Comparison of ENCODE assay signal across 1 cellular context in the genomic region with DNA sequence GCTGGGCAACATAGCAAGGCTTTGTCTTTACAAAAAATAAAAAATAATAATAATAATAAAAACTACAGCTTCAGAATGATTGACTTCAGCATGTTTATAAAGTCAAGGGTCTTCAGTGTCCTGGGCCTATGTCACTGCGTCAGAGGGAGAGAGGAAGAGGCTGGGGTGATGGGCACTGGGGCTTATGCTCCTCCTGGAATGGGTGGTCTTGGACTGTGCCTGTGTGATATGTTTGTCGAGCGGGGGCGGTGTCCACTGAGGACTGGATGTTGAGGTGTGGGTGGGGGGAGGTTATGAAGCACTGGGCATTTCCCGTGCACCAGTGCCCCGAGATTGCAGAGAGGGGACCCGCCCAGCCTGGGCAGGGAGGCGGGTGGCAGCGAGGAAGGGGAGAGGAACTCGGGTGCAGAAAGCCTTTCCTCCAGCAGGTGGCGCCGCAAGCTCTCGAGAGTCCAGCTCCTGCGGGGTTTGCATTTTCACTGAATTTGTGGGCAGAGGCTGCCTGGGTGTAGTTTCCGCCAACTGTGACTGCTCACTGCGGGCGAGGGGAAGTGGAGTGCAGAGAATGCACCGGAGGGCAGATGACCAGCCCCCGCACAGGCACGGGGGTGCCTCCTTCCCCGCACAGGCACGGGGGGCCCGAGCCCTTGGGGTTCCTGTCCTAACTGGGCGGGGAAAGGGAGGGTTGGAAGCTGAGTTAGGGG.
A peak's percentile ranks its signal among the peaks of the same experiment; 100 is the strongest.
TF ChIP-seq lines count a peak whose summit lies in the region.

No MANE protein-coding gene starts in this region.

TF ChIP-seq in HepG2, 621 proteins besides CTCF, POLR2A, EP300 and RAD21 (continued from another document and continues in another):
- TF ChIP-seq, protein P1, sequence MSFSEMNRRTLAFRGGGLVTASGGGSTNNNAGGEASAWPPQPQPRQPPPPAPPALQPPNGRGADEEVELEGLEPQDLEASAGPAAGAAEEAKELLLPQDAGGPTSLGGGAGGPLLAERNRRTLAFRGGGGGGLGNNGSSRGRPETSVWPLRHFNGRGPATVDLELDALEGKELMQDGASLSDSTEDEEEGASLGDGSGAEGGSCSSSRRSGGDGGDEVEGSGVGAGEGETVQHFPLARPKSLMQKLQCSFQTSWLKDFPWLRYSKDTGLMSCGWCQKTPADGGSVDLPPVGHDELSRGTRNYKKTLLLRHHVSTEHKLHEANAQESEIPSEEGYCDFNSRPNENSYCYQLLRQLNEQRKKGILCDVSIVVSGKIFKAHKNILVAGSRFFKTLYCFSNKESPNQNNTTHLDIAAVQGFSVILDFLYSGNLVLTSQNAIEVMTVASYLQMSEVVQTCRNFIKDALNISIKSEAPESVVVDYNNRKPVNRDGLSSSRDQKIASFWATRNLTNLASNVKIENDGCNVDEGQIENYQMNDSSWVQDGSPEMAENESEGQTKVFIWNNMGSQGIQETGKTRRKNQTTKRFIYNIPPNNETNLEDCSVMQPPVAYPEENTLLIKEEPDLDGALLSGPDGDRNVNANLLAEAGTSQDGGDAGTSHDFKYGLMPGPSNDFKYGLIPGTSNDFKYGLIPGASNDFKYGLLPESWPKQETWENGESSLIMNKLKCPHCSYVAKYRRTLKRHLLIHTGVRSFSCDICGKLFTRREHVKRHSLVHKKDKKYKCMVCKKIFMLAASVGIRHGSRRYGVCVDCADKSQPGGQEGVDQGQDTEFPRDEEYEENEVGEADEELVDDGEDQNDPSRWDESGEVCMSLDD (CRISPR knock-in tag; IDR thresholded peaks at IDR 0.05; ENCODE audit: borderline replicate concordance) = no peak
- TF ChIP-seq ZNF251 (CRISPR knock-in tag; IDR thresholded peaks at IDR 0.05) (no peak), ZNF501 (CRISPR knock-in tag; IDR thresholded peaks at IDR 0.05) (peak; percentile 63; the same call in 1 of the 2 replicates), RCOR2 (CRISPR knock-in tag; IDR thresholded peaks at IDR 0.05) (peak; percentile 53; the same call in 1 of the 2 replicates), FOXA3 (CRISPR knock-in tag; IDR thresholded peaks at IDR 0.05) (peak; percentile 52; the same call in 1 of the 2 replicates), ZNF44 (CRISPR knock-in tag; IDR thresholded peaks at IDR 0.05) (no peak), ZNF549 (CRISPR knock-in tag; IDR thresholded peaks at IDR 0.05) (no peak), SNAPC2 (CRISPR knock-in tag; IDR thresholded peaks at IDR 0.05) (peak; percentile 74; the same call in 1 of the 2 replicates), ZNF550 (CRISPR knock-in tag; IDR thresholded peaks at IDR 0.05; ENCODE audit: borderline replicate concordance) (peak; percentile 86; the same call in 1 of the 2 replicates), YY1 (IDR thresholded peaks at IDR 0.05; ENCODE audit: insufficient read depth, insufficient replicate concordance, low read depth, low read length) (peak; percentile 48), NFKBIZ (CRISPR knock-in tag; IDR thresholded peaks at IDR 0.05) (peak; percentile 74; the same call in 1 of the 2 replicates), ZNF563 (CRISPR knock-in tag; IDR thresholded peaks at IDR 0.05) (no peak; the same call in 1 of the 2 replicates), JUND (CRISPR knock-in tag; IDR thresholded peaks at IDR 0.05) (no peak), TAF15 (IDR thresholded peaks at IDR 0.05; ENCODE audit: low read depth, low read length, poor library complexity, severe bottlenecking) (peak; percentile 43), AHR (CRISPR knock-in tag; IDR thresholded peaks at IDR 0.05) (peak; percentile 38; the same call in 1 of the 2 replicates), ZBTB3 (CRISPR knock-in tag; IDR thresholded peaks at IDR 0.05; ENCODE audit: borderline replicate concordance, low read depth) (no peak), ZNF577 (CRISPR knock-in tag; IDR thresholded peaks at IDR 0.05; ENCODE audit: borderline replicate concordance, low read depth) (no peak), THAP11 (CRISPR knock-in tag; IDR thresholded peaks at IDR 0.05) (0 out of 2 replicates have a peak, but pooled peaks have one; percentile 17), LCORL (IDR thresholded peaks at IDR 0.05) (no peak), LCORL (CRISPR knock-in tag; IDR thresholded peaks at IDR 0.05) (peak; percentile 66), RELA (CRISPR knock-in tag; IDR thresholded peaks at IDR 0.05) (no peak), ARHGAP35 (CRISPR knock-in tag; IDR thresholded peaks at IDR 0.05; ENCODE audit: borderline replicate concordance) (no peak), ZNF441 (CRISPR knock-in tag; IDR thresholded peaks at IDR 0.05; ENCODE audit: borderline replicate concordance) (no peak), CEBPG (CRISPR knock-in tag; IDR thresholded peaks at IDR 0.05) (peak; percentile 11; the same call in 1 of the 2 replicates), FOSL2 (CRISPR knock-in tag; IDR thresholded peaks at IDR 0.05) (peak; percentile 54; the same call in 1 of the 2 replicates), TBX3 (IDR thresholded peaks at IDR 0.05; ENCODE audit: borderline replicate concordance) (no peak), KLF15 (CRISPR knock-in tag; IDR thresholded peaks at IDR 0.05; ENCODE audit: borderline replicate concordance) (no peak; the same call in 1 of the 2 replicates)
- TF ChIP-seq, protein P2, sequence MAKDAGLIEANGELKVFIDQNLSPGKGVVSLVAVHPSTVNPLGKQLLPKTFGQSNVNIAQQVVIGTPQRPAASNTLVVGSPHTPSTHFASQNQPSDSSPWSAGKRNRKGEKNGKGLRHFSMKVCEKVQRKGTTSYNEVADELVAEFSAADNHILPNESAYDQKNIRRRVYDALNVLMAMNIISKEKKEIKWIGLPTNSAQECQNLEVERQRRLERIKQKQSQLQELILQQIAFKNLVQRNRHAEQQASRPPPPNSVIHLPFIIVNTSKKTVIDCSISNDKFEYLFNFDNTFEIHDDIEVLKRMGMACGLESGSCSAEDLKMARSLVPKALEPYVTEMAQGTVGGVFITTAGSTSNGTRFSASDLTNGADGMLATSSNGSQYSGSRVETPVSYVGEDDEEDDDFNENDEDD (CRISPR knock-in tag; IDR thresholded peaks at IDR 0.05; ENCODE audit: borderline replicate concordance) = no peak
- TF ChIP-seq, protein P3, sequence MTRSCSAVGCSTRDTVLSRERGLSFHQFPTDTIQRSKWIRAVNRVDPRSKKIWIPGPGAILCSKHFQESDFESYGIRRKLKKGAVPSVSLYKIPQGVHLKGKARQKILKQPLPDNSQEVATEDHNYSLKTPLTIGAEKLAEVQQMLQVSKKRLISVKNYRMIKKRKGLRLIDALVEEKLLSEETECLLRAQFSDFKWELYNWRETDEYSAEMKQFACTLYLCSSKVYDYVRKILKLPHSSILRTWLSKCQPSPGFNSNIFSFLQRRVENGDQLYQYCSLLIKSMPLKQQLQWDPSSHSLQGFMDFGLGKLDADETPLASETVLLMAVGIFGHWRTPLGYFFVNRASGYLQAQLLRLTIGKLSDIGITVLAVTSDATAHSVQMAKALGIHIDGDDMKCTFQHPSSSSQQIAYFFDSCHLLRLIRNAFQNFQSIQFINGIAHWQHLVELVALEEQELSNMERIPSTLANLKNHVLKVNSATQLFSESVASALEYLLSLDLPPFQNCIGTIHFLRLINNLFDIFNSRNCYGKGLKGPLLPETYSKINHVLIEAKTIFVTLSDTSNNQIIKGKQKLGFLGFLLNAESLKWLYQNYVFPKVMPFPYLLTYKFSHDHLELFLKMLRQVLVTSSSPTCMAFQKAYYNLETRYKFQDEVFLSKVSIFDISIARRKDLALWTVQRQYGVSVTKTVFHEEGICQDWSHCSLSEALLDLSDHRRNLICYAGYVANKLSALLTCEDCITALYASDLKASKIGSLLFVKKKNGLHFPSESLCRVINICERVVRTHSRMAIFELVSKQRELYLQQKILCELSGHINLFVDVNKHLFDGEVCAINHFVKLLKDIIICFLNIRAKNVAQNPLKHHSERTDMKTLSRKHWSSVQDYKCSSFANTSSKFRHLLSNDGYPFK (CRISPR knock-in tag; IDR thresholded peaks at IDR 0.05; ENCODE audit: borderline replicate concordance) = peak; percentile 64; the same call in 1 of the 2 replicates
- TF ChIP-seq, protein P4, sequence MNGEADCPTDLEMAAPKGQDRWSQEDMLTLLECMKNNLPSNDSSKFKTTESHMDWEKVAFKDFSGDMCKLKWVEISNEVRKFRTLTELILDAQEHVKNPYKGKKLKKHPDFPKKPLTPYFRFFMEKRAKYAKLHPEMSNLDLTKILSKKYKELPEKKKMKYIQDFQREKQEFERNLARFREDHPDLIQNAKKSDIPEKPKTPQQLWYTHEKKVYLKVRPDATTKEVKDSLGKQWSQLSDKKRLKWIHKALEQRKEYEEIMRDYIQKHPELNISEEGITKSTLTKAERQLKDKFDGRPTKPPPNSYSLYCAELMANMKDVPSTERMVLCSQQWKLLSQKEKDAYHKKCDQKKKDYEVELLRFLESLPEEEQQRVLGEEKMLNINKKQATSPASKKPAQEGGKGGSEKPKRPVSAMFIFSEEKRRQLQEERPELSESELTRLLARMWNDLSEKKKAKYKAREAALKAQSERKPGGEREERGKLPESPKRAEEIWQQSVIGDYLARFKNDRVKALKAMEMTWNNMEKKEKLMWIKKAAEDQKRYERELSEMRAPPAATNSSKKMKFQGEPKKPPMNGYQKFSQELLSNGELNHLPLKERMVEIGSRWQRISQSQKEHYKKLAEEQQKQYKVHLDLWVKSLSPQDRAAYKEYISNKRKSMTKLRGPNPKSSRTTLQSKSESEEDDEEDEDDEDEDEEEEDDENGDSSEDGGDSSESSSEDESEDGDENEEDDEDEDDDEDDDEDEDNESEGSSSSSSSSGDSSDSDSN (CRISPR knock-in tag; IDR thresholded peaks at IDR 0.05) = no peak; the same call in 1 of the 2 replicates
- TF ChIP-seq, protein P5, sequence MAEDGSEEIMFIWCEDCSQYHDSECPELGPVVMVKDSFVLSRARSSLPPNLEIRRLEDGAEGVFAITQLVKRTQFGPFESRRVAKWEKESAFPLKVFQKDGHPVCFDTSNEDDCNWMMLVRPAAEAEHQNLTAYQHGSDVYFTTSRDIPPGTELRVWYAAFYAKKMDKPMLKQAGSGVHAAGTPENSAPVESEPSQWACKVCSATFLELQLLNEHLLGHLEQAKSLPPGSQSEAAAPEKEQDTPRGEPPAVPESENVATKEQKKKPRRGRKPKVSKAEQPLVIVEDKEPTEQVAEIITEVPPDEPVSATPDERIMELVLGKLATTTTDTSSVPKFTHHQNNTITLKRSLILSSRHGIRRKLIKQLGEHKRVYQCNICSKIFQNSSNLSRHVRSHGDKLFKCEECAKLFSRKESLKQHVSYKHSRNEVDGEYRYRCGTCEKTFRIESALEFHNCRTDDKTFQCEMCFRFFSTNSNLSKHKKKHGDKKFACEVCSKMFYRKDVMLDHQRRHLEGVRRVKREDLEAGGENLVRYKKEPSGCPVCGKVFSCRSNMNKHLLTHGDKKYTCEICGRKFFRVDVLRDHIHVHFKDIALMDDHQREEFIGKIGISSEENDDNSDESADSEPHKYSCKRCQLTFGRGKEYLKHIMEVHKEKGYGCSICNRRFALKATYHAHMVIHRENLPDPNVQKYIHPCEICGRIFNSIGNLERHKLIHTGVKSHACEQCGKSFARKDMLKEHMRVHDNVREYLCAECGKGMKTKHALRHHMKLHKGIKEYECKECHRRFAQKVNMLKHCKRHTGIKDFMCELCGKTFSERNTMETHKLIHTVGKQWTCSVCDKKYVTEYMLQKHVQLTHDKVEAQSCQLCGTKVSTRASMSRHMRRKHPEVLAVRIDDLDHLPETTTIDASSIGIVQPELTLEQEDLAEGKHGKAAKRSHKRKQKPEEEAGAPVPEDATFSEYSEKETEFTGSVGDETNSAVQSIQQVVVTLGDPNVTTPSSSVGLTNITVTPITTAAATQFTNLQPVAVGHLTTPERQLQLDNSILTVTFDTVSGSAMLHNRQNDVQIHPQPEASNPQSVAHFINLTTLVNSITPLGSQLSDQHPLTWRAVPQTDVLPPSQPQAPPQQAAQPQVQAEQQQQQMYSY (CRISPR knock-in tag; IDR thresholded peaks at IDR 0.05) = no peak
- TF ChIP-seq, protein P6, sequence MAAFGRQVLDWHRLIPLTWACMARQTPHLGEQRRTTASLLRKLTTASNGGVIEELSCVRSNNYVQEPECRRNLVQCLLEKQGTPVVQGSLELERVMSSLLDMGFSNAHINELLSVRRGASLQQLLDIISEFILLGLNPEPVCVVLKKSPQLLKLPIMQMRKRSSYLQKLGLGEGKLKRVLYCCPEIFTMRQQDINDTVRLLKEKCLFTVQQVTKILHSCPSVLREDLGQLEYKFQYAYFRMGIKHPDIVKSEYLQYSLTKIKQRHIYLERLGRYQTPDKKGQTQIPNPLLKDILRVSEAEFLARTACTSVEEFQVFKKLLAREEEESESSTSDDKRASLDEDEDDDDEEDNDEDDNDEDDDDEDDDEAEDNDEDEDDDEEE (CRISPR knock-in tag; IDR thresholded peaks at IDR 0.05) = peak; percentile 53; the same call in 1 of the 2 replicates
- TF ChIP-seq, protein P7, sequence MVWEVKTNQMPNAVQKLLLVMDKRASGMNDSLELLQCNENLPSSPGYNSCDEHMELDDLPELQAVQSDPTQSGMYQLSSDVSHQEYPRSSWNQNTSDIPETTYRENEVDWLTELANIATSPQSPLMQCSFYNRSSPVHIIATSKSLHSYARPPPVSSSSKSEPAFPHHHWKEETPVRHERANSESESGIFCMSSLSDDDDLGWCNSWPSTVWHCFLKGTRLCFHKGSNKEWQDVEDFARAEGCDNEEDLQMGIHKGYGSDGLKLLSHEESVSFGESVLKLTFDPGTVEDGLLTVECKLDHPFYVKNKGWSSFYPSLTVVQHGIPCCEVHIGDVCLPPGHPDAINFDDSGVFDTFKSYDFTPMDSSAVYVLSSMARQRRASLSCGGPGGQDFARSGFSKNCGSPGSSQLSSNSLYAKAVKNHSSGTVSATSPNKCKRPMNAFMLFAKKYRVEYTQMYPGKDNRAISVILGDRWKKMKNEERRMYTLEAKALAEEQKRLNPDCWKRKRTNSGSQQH (CRISPR knock-in tag; IDR thresholded peaks at IDR 0.05; ENCODE audit: low read depth) = peak; percentile 79; the same call in 1 of the 2 replicates
- TF ChIP-seq, protein P8, sequence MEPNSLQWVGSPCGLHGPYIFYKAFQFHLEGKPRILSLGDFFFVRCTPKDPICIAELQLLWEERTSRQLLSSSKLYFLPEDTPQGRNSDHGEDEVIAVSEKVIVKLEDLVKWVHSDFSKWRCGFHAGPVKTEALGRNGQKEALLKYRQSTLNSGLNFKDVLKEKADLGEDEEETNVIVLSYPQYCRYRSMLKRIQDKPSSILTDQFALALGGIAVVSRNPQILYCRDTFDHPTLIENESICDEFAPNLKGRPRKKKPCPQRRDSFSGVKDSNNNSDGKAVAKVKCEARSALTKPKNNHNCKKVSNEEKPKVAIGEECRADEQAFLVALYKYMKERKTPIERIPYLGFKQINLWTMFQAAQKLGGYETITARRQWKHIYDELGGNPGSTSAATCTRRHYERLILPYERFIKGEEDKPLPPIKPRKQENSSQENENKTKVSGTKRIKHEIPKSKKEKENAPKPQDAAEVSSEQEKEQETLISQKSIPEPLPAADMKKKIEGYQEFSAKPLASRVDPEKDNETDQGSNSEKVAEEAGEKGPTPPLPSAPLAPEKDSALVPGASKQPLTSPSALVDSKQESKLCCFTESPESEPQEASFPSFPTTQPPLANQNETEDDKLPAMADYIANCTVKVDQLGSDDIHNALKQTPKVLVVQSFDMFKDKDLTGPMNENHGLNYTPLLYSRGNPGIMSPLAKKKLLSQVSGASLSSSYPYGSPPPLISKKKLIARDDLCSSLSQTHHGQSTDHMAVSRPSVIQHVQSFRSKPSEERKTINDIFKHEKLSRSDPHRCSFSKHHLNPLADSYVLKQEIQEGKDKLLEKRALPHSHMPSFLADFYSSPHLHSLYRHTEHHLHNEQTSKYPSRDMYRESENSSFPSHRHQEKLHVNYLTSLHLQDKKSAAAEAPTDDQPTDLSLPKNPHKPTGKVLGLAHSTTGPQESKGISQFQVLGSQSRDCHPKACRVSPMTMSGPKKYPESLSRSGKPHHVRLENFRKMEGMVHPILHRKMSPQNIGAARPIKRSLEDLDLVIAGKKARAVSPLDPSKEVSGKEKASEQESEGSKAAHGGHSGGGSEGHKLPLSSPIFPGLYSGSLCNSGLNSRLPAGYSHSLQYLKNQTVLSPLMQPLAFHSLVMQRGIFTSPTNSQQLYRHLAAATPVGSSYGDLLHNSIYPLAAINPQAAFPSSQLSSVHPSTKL (CRISPR knock-in tag; IDR thresholded peaks at IDR 0.05) = peak; percentile 24; the same call in 1 of the 2 replicates
